ENCODE assay signal across 8 cellular contexts in the genomic region with DNA sequence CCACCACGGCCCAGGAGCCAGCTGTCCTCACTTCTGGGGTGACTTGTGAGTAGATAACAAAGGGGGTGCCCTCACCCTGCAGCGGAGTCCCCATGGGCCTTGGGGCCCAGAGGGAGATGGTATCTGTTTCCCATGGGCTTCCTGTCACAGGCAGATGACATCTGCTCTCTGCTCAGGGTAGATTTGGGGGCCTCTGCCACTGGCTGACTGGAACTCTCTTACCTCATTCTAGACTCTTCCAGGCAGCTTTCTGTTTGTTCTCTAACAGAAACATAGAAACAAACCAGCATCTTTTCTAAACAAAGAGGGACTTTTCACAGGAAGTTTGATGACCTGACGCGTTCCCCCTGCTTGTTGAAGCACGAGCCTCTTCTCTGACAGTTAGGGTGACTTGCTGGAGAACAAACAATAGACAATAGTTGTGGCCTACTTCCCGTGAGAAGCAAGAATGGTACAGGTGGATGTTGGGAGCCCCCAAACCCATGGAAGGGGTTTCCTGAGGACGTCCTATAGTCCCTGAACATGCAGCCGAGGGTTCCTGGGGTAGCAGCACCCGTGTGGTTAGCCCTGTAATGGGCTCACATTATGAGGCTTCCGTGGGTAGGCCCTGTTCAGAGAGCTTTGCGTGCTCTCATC.
DNase-seq lines count a peak whose midpoint lies in the region; ATAC-seq, FAIRE-seq and TF ChIP-seq lines count a peak whose summit lies in the region.

No MANE protein-coding gene starts in this region.

- no peaks in the 10 kb centered on the region for H3K9me3 Mint-ChIP-seq in stimulated activated effector memory CD8-positive, alpha-beta T cell treated with anti-CD3 and anti-CD28 coated beads, Interleukin-12 subunit alpha, Interleukin-12 subunit beta, amount 100 ng/mL, for 72 hours

- no peak overlapping the region for H3K4me3 ChIP-seq in right atrium auricular region

- peak; percentile 83 for ATAC-seq in GM18909 (IDR thresholded peaks at IDR 0.05; ENCODE audit: poor library complexity, unreplicated experiment)
- ATAC-seq in HG03066 (IDR thresholded peaks at IDR 0.05; ENCODE audit: low read depth, unreplicated experiment): peak; percentile 73
- peak; percentile 90 for ATAC-seq in stimulated activated effector memory CD8-positive, alpha-beta T cell treated with anti-CD3 and anti-CD28 coated beads, Interleukin-12 subunit alpha, Interleukin-12 subunit beta, amount 100 ng/mL, for 72 hours
- no peak for ATAC-seq in SK-N-SH treated with all-trans-retinoic acid at 6 μM for 48 hours

- H3K27ac ChIP-seq in right atrium auricular region: peak overlapping the region; percentile 58 to 69

- H3K4me3 Mint-ChIP-seq in stimulated activated effector memory CD8-positive, alpha-beta T cell treated with anti-CD3 and anti-CD28 coated beads, Interleukin-12 subunit alpha, Interleukin-12 subunit beta, amount 100 ng/mL, for 72 hours: peak overlapping the region; percentile 68

- peak overlapping the region; percentile 98 for H3K27ac Mint-ChIP-seq in stimulated activated effector memory CD8-positive, alpha-beta T cell treated with anti-CD3 and anti-CD28 coated beads, Interleukin-12 subunit alpha, Interleukin-12 subunit beta, amount 100 ng/mL, for 72 hours

- no peaks in the 10 kb centered on the region for H3K9me3 ChIP-seq in right atrium auricular region

- H3K36me3 Mint-ChIP-seq in stimulated activated effector memory CD8-positive, alpha-beta T cell treated with anti-CD3 and anti-CD28 coated beads, Interleukin-12 subunit alpha, Interleukin-12 subunit beta, amount 100 ng/mL, for 72 hours: peaks cover 22% of the 10 kb centered on the region

- peaks cover 0 to 70% of the 10 kb centered on the region in 2 donors for H3K4me1 ChIP-seq in right atrium auricular region

- peak; percentile 81 for DNase-seq in activated CD8-positive, alpha-beta memory T cell treated with anti-CD3 and anti-CD28 coated beads for 24 hours
- DNase-seq in right atrium auricular region (ENCODE audit: low spot score): no peak
- peak; percentile 45 to 79 for DNase-seq in stimulated activated effector memory CD8-positive, alpha-beta T cell treated with anti-CD3 and anti-CD28 coated beads, Interleukin-12 subunit alpha, Interleukin-12 subunit beta, amount 100 ng/mL, for 72 hours (ENCODE audit: low spot score in 2 of 2)
- no peak for DNase-seq in D721Med (ENCODE audit: insufficient read length, low spot score)
- no peak for DNase-seq in NOMO-1 treated with dmso at 0.1 percent for 144 hours (lab: John Stamatoyannopoulos, UW; ENCODE audit: unreplicated experiment)

- H3K27me3 ChIP-seq in right atrium auricular region: no peaks in the 10 kb centered on the region

- no peaks in the 10 kb centered on the region for H3K36me3 ChIP-seq in right atrium auricular region

- no peak for TF ChIP-seq CTCF in right atrium auricular region (IDR thresholded peaks at IDR 0.05)
- TF ChIP-seq CTCF in D721Med (IDR thresholded peaks at IDR 0.05; ENCODE audit: insufficient read depth, missing control alignments): no peak

- FAIRE-seq in D721Med (lab: Jason Lieb, UNC): no peak

- peaks cover 43% of the 10 kb centered on the region for H3K4me1 Mint-ChIP-seq in stimulated activated effector memory CD8-positive, alpha-beta T cell treated with anti-CD3 and anti-CD28 coated beads, Interleukin-12 subunit alpha, Interleukin-12 subunit beta, amount 100 ng/mL, for 72 hours

TF ChIP-seq in SK-N-SH treated with all-trans-retinoic acid at 6 μM for 48 hours, 23 proteins besides CTCF, POLR2A, EP300 and RAD21:
- TF ChIP-seq, protein P1, sequence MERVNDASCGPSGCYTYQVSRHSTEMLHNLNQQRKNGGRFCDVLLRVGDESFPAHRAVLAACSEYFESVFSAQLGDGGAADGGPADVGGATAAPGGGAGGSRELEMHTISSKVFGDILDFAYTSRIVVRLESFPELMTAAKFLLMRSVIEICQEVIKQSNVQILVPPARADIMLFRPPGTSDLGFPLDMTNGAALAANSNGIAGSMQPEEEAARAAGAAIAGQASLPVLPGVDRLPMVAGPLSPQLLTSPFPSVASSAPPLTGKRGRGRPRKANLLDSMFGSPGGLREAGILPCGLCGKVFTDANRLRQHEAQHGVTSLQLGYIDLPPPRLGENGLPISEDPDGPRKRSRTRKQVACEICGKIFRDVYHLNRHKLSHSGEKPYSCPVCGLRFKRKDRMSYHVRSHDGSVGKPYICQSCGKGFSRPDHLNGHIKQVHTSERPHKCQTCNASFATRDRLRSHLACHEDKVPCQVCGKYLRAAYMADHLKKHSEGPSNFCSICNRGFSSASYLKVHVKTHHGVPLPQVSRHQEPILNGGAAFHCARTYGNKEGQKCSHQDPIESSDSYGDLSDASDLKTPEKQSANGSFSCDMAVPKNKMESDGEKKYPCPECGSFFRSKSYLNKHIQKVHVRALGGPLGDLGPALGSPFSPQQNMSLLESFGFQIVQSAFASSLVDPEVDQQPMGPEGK (CRISPR knock-in tag; IDR thresholded peaks at IDR 0.05; ENCODE audit: borderline replicate concordance): no peak
- TF ChIP-seq CSRNP3 (CRISPR knock-in tag; IDR thresholded peaks at IDR 0.05) (no peak), ISL1 (CRISPR knock-in tag; IDR thresholded peaks at IDR 0.05) (no peak), ZNF565 (CRISPR knock-in tag; conservative IDR thresholded peaks at IDR 0.05; ENCODE audit: low read depth) (no peak), ZC3H10 (CRISPR knock-in tag; IDR thresholded peaks at IDR 0.05) (no peak), BACH2 (CRISPR knock-in tag; IDR thresholded peaks at IDR 0.05; ENCODE audit: borderline replicate concordance) (no peak), RARB (CRISPR knock-in tag; IDR thresholded peaks at IDR 0.05) (no peak), ZNF70 (CRISPR knock-in tag; IDR thresholded peaks at IDR 0.05) (no peak), PPARA (CRISPR knock-in tag; IDR thresholded peaks at IDR 0.05; ENCODE audit: borderline replicate concordance) (no peak), SNAI2 (CRISPR knock-in tag; IDR thresholded peaks at IDR 0.05) (no peak), OSR1 (CRISPR knock-in tag; IDR thresholded peaks at IDR 0.05) (no peak), TSHZ2 (CRISPR knock-in tag; IDR thresholded peaks at IDR 0.05) (no peak), ARNTL (CRISPR knock-in tag; IDR thresholded peaks at IDR 0.05; ENCODE audit: borderline replicate concordance, low read depth) (no peak), ESRRG (CRISPR knock-in tag; IDR thresholded peaks at IDR 0.05) (no peak), TCF4 (CRISPR knock-in tag; IDR thresholded peaks at IDR 0.05; ENCODE audit: borderline replicate concordance) (no peak)
- TF ChIP-seq, protein P2, sequence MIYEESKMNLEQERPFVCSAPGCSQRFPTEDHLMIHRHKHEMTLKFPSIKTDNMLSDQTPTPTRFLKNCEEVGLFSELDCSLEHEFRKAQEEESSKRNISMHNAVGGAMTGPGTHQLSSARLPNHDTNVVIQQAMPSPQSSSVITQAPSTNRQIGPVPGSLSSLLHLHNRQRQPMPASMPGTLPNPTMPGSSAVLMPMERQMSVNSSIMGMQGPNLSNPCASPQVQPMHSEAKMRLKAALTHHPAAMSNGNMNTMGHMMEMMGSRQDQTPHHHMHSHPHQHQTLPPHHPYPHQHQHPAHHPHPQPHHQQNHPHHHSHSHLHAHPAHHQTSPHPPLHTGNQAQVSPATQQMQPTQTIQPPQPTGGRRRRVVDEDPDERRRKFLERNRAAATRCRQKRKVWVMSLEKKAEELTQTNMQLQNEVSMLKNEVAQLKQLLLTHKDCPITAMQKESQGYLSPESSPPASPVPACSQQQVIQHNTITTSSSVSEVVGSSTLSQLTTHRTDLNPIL (CRISPR knock-in tag; IDR thresholded peaks at IDR 0.05; ENCODE audit: low read depth): no peak
TF ChIP-seq in SK-N-SH treated with all-trans-retinoic acid at 6 μM for 48 hours: peak in this region for 0.

Comparison
In these comparisons a context has a peak if more than half of its experiments do, and no peak if none do; other contexts are left out.
1. DNase-seq: peak in activated CD8-positive, alpha-beta memory T cell treated with anti-CD3 and anti-CD28 coated beads for 24 hours (single experiment) and stimulated activated effector memory CD8-positive, alpha-beta T cell treated with anti-CD3 and anti-CD28 coated beads, Interleukin-12 subunit alpha, Interleukin-12 subunit beta, amount 100 ng/mL, for 72 hours (2 of 2); none in right atrium auricular region (single experiment), D721Med (single experiment) and NOMO-1 treated with dmso at 0.1 percent for 144 hours (single experiment).